Comparison of ENCODE assay signal across 1 cellular context in the genomic region with DNA sequence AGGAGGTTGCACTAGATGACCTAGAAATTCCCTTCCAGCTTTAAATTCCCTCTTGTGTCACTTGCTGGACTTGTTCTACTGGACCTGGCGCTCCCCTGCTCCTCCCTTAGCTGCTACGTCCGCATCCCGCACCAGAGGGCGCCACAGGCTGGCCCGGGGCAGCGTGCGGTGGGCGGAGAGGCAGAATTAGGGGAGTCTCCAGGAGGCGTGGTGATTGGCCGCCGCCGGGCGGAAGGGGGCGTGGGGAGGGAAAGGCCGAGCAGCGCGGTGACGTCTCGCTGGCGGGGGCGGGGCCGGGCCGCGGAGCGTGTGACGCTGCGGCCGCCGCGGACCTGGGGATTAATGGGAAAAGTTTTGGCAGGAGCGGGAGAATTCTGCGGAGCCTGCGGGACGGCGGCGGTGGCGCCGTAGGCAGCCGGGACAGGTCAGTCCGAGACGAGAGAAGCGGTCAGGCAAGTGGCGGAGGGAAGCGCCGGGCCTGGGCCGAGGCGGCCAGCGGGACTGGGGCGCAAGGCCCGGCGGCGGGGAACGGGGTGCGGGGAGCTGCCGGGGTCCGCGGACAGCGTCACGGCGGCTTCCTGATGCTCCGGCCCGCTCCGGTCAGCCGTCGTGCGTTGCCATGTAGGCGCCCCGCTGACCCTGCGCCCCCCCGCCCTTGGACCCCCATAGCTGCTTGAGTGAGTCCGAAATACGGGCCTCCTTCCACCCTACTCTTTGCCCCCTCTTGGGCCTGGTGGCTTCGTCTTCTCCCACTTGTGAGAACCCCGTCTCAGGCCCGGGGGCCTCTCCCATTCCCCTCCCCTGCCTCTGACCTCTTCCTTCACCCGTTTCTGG.
TF ChIP-seq lines count a peak whose summit lies in the region.

Gene PPARD, plus strand, starts transcription at position 301 of the 834 bp plus-strand sequence. CDS start 68,530 bp downstream, outside the sequence.

TF ChIP-seq in HepG2, 621 proteins besides CTCF, POLR2A, EP300 and RAD21 (continued from another document):
- peak; percentile 77; the same call in 1 of the 2 replicates for TF ChIP-seq AHR (CRISPR knock-in tag; IDR thresholded peaks at IDR 0.05)
- TF ChIP-seq ZNF879 (CRISPR knock-in tag; IDR thresholded peaks at IDR 0.05): 0 out of 2 replicates have a peak, but pooled peaks have one; percentile 68
- TF ChIP-seq TEAD3 (CRISPR knock-in tag; optimal IDR thresholded peaks at IDR 0.05; ENCODE audit: borderline replicate concordance): peak; percentile 85
- TF ChIP-seq SNAPC4 (CRISPR knock-in tag; IDR thresholded peaks at IDR 0.05): no peak
- TF ChIP-seq GATA4 (IDR thresholded peaks at IDR 0.05; ENCODE audit: borderline replicate concordance, low read depth): no peak
- no peak for TF ChIP-seq TRIM24 (CRISPR knock-in tag; IDR thresholded peaks at IDR 0.05)
- TF ChIP-seq ZNF274 (CRISPR knock-in tag; IDR thresholded peaks at IDR 0.05): peak; percentile 70; the same call in 1 of the 2 replicates
- no peak for TF ChIP-seq PAWR (CRISPR knock-in tag; IDR thresholded peaks at IDR 0.05; ENCODE audit: borderline replicate concordance)
- TF ChIP-seq ZNF782 (CRISPR knock-in tag; IDR thresholded peaks at IDR 0.05; ENCODE audit: borderline replicate concordance): peak; percentile 72; the same call in 1 of the 2 replicates
- TF ChIP-seq GZF1 (CRISPR knock-in tag; IDR thresholded peaks at IDR 0.05): no peak
- peak; percentile 52 for TF ChIP-seq AGO1 (IDR thresholded peaks at IDR 0.05; ENCODE audit: low read depth, low read length, poor library complexity, severe bottlenecking)
- no peak for TF ChIP-seq ZNF256 (CRISPR knock-in tag; conservative IDR thresholded peaks at IDR 0.05)
- no peak for TF ChIP-seq PRMT3 (CRISPR knock-in tag; IDR thresholded peaks at IDR 0.05; ENCODE audit: borderline replicate concordance, low read depth)
- no peak for TF ChIP-seq KLF13 (CRISPR knock-in tag; IDR thresholded peaks at IDR 0.05)
- TF ChIP-seq ZXDC (CRISPR knock-in tag; IDR thresholded peaks at IDR 0.05): peak; percentile 51; the same call in 1 of the 2 replicates
- peak; percentile 46; the same call in 1 of the 2 replicates for TF ChIP-seq ZNF24 (IDR thresholded peaks at IDR 0.05)
- no peak for TF ChIP-seq SRSF1 (optimal IDR thresholded peaks at IDR 0.05; ENCODE audit: low read depth, low read length)
- no peak for TF ChIP-seq NFE2L2 (IDR thresholded peaks at IDR 0.05; ENCODE audit: low read length)
- TF ChIP-seq ZMYM3 (CRISPR knock-in tag; IDR thresholded peaks at IDR 0.05): peak; percentile 78
- no peak for TF ChIP-seq ZNF615 (CRISPR knock-in tag; IDR thresholded peaks at IDR 0.05; ENCODE audit: borderline replicate concordance)
- TF ChIP-seq ZNF430 (CRISPR knock-in tag; IDR thresholded peaks at IDR 0.05): no peak
- no peak for TF ChIP-seq ZNF317 (CRISPR knock-in tag; IDR thresholded peaks at IDR 0.05)
- no peak for TF ChIP-seq BRD4 (CRISPR knock-in tag; IDR thresholded peaks at IDR 0.05)
- TF ChIP-seq, protein P1, sequence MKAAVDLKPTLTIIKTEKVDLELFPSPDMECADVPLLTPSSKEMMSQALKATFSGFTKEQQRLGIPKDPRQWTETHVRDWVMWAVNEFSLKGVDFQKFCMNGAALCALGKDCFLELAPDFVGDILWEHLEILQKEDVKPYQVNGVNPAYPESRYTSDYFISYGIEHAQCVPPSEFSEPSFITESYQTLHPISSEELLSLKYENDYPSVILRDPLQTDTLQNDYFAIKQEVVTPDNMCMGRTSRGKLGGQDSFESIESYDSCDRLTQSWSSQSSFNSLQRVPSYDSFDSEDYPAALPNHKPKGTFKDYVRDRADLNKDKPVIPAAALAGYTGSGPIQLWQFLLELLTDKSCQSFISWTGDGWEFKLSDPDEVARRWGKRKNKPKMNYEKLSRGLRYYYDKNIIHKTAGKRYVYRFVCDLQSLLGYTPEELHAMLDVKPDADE (CRISPR knock-in tag; IDR thresholded peaks at IDR 0.05): no peak
- TF ChIP-seq ELF4 (CRISPR knock-in tag; IDR thresholded peaks at IDR 0.05; ENCODE audit: borderline replicate concordance): no peak
- TF ChIP-seq MTA1 (CRISPR knock-in tag; IDR thresholded peaks at IDR 0.05; ENCODE audit: borderline replicate concordance): no peak
- 0 out of 2 replicates have a peak, but pooled peaks have one; percentile 10 for TF ChIP-seq ZFP36L2 (CRISPR knock-in tag; IDR thresholded peaks at IDR 0.05)
- TF ChIP-seq MTF2 (CRISPR knock-in tag; IDR thresholded peaks at IDR 0.05; ENCODE audit: borderline replicate concordance): no peak; the same call in 1 of the 2 replicates
- TF ChIP-seq ZNF331 (CRISPR knock-in tag; IDR thresholded peaks at IDR 0.05): peak; percentile 79; the same call in 1 of the 2 replicates
- TF ChIP-seq ISX (CRISPR knock-in tag; conservative IDR thresholded peaks at IDR 0.05): no peak
- TF ChIP-seq, protein P2, sequence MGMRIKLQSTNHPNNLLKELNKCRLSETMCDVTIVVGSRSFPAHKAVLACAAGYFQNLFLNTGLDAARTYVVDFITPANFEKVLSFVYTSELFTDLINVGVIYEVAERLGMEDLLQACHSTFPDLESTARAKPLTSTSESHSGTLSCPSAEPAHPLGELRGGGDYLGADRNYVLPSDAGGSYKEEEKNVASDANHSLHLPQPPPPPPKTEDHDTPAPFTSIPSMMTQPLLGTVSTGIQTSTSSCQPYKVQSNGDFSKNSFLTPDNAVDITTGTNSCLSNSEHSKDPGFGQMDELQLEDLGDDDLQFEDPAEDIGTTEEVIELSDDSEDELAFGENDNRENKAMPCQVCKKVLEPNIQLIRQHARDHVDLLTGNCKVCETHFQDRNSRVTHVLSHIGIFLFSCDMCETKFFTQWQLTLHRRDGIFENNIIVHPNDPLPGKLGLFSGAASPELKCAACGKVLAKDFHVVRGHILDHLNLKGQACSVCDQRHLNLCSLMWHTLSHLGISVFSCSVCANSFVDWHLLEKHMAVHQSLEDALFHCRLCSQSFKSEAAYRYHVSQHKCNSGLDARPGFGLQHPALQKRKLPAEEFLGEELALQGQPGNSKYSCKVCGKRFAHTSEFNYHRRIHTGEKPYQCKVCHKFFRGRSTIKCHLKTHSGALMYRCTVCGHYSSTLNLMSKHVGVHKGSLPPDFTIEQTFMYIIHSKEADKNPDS (CRISPR knock-in tag; IDR thresholded peaks at IDR 0.05): no peak
- no peak for TF ChIP-seq U2AF2 (IDR thresholded peaks at IDR 0.05; ENCODE audit: low read depth, low read length)
- TF ChIP-seq IKZF5 (CRISPR knock-in tag; IDR thresholded peaks at IDR 0.05): peak; percentile 90
TF ChIP-seq in HepG2: peak in this region for 288.
